ENCODE assay signal across 8 cellular contexts in the genomic region with DNA sequence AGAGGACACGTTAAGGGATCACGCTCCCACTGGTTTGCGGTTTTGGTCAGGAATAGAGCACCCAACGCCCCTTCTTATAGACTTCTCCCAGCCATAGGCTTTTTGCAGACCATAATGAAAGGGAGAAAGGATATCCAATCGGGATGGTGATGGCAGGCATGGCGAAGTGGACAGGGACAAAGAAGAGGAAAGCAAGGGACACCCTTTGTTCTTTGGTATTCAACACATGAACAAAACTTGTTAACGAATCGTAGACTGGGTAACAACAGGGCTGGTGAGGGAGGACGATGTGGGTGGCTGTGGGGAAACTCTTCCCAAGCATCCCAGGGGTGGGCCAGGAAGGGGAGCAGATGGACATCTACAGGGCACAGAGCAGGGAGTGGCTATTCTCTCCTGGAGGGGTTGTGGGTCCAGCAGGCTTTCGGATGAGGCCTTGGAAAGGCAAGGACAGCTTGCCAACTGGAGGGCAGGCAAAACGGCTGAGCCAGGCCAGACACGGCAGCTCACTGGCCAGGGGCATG. TPM values are rescaled to one million over a fixed set of nuclear protein-coding genes. Genes with fewer than 3 reads are reported as not detected.
DNase-seq lines count a peak whose midpoint lies in the region; ATAC-seq and TF ChIP-seq lines count a peak whose summit lies in the region.

No MANE protein-coding gene starts in this region.

- peaks cover 28% of the 10 kb centered on the region; the same call in 1 of the 2 replicates for H3K36me3 ChIP-seq in KMS-11 (ENCODE audit: insufficient read depth)

- H3K27me3 ChIP-seq in KMS-11 (ENCODE audit: insufficient read depth, low read depth), result no peaks in the 10 kb centered on the region

- CTCF ChIA-PET in AG04449 (lab: Yijun Ruan, JAX), result interaction anchor here (0.6 to 8.1 kb wide), 9 partner anchors 9 to 145 kb away, joined by 3 to 135 read pairs (median 3); partner anchors contain the start of gene SLC35B2

- peaks cover 43% of the 10 kb centered on the region for H3K36me3 Mint-ChIP-seq in dendritic cell treated with granulocyte-macrophage colony-stimulating factor and Interleukin-4, amounts not matched to agents 40 ng/mL and 50 ng/mL, for 4 days (ENCODE audit: low read depth)
- peaks cover 5 to 28% (median 12%) of the 10 kb centered on the region in 3 donors for H3K36me3 Mint-ChIP-seq in naive thymus-derived CD8-positive, alpha-beta T cell

- peak overlapping the region; percentile 97 for H3K4me3 Mint-ChIP-seq in dendritic cell treated with granulocyte-macrophage colony-stimulating factor and Interleukin-4, amounts not matched to agents 40 ng/mL and 50 ng/mL, for 4 days
- peak overlapping the region; percentile 90 to 100 (median 98) for H3K4me3 Mint-ChIP-seq in naive thymus-derived CD8-positive, alpha-beta T cell

- peak overlapping the region; percentile 61 for H3K4me2 ChIP-seq in KMS-11

- intact Hi-C loops in dendritic cell treated with granulocyte-macrophage colony-stimulating factor and Interleukin-4, amounts not matched to agents 40 ng/mL and 50 ng/mL, for 4 days (cut with micrococcal nuclease), result no loop called here

- H3K9me3 Mint-ChIP-seq in dendritic cell treated with granulocyte-macrophage colony-stimulating factor and Interleukin-4, amounts not matched to agents 40 ng/mL and 50 ng/mL, for 4 days, result no peaks in the 10 kb centered on the region
- peaks cover 0 to 4% (median 0%) of the 10 kb centered on the region in 9 donors for H3K9me3 Mint-ChIP-seq in naive thymus-derived CD8-positive, alpha-beta T cell

- peak overlapping the region; percentile 98; the same call in 1 of the 2 replicates for H3K9ac ChIP-seq in KMS-11

- H3K4me3 ChIP-seq in AG04449 (ENCODE audit: low read depth, low read length), result peak overlapping the region; percentile 99
- no peak overlapping the region for H3K4me3 ChIP-seq in KMS-11 (IDR thresholded peaks at IDR 0.05; ENCODE audit: insufficient read depth, low read depth, low read length)

- H3K4me1 ChIP-seq in KMS-11 (ENCODE audit: low read depth, poor library complexity, severe bottlenecking), result peaks cover 34% of the 10 kb centered on the region

- no peak overlapping the region for H3K27ac ChIP-seq in KMS-11

- peak overlapping the region; percentile 92 for H3K27ac Mint-ChIP-seq in dendritic cell treated with granulocyte-macrophage colony-stimulating factor and Interleukin-4, amounts not matched to agents 40 ng/mL and 50 ng/mL, for 4 days
- peak overlapping the region; percentile 73 to 100 (median 98) for H3K27ac Mint-ChIP-seq in naive thymus-derived CD8-positive, alpha-beta T cell

- peaks cover 8% of the 10 kb centered on the region for H3K27me3 Mint-ChIP-seq in dendritic cell treated with granulocyte-macrophage colony-stimulating factor and Interleukin-4, amounts not matched to agents 40 ng/mL and 50 ng/mL, for 4 days
- H3K27me3 Mint-ChIP-seq in naive thymus-derived CD8-positive, alpha-beta T cell, result peaks cover 0 to 3% (median 0%) of the 10 kb centered on the region in 5 donors

- peaks cover 31% of the 10 kb centered on the region for H4K20me1 ChIP-seq in KMS-11 (ENCODE audit: insufficient read depth)

- H2AFZ ChIP-seq in KMS-11 (ENCODE audit: low read depth), result peak overlapping the region; percentile 63

- peaks cover 43% of the 10 kb centered on the region for H3K4me1 Mint-ChIP-seq in dendritic cell treated with granulocyte-macrophage colony-stimulating factor and Interleukin-4, amounts not matched to agents 40 ng/mL and 50 ng/mL, for 4 days (ENCODE audit: low read depth)
- H3K4me1 Mint-ChIP-seq in naive thymus-derived CD8-positive, alpha-beta T cell, result peaks cover 28 to 45% (median 38%) of the 10 kb centered on the region in 4 donors

- DNase-seq in AG04449 (ENCODE audit: low read depth, low spot score) (no peak), DMS 273 (lab: John Stamatoyannopoulos, UW; ENCODE audit: unreplicated experiment) (no peak), COR-L47 (lab: John Stamatoyannopoulos, UW) (no peak), HK-2 (ENCODE audit: unreplicated experiment) (no peak)
- DNase-seq in naive thymus-derived CD8-positive, alpha-beta T cell, result no peak
- no peak for DNase-seq in stimulated activated naive CD4-positive, alpha-beta T cell (lab: John Stamatoyannopoulos, UW)

- peaks cover 36% of the 10 kb centered on the region for H3K79me2 ChIP-seq in KMS-11 (ENCODE audit: insufficient read depth, low read depth)

- POLR2A ChIA-PET in AG04449 (lab: Yijun Ruan, JAX), result interaction anchor here (1.0 to 4.4 kb wide), 4 partner anchors 8 to 22 kb away, joined by 3 to 109 read pairs (median 38); partner anchors contain the start of genes SLC29A1 and SLC35B2
- POLR2A ChIA-PET in naive thymus-derived CD8-positive, alpha-beta T cell (lab: Charles Lee), result interaction anchor here (1.0 to 6.1 kb wide), 9 partner anchors 8 to 82 kb away, joined by 3 to 156 read pairs (median 27); partner anchors contain the start of genes SLC29A1 and SLC35B2

- no peak for ATAC-seq in naive thymus-derived CD8-positive, alpha-beta T cell

- TF ChIP-seq CTCF in AG04449 (IDR thresholded peaks at IDR 0.05; ENCODE audit: insufficient read depth, low read length, missing control alignments), result no peak
- no peak for TF ChIP-seq CTCF in KMS-11 (conservative IDR thresholded peaks at IDR 0.05; ENCODE audit: low read depth, low read length)

RNA-seq across cellular contexts. Expression of gene HSP90AB1, which starts 1.4 kb away (rescaled TPM):
- total RNA-seq in naive thymus-derived CD8-positive, alpha-beta T cell, result 100 to 1,000 TPM; 480 to 502 TPM
- polyA plus RNA-seq in naive thymus-derived CD8-positive, alpha-beta T cell, result 100 to 1,000 TPM; 420 to 607 (median 518) TPM

RNA-seq across cellular contexts. Expression of gene SLC35B2, which starts 11.9 kb away (rescaled TPM):
- 10 to 100 TPM; 18.0 to 18.3 TPM for total RNA-seq in naive thymus-derived CD8-positive, alpha-beta T cell
- 10 to 100 TPM; 31.9 to 40.1 (median 39.0) TPM for polyA plus RNA-seq in naive thymus-derived CD8-positive, alpha-beta T cell

RNA-seq across cellular contexts. Expression of gene NFKBIE, which starts 19.9 kb away (rescaled TPM):
- 10 to 100 TPM; 11.4 to 14.4 TPM for total RNA-seq in naive thymus-derived CD8-positive, alpha-beta T cell
- polyA plus RNA-seq in naive thymus-derived CD8-positive, alpha-beta T cell, result 1 to 10 TPM; 2.7 to 4.1 (median 3.6) TPM

RNA-seq across cellular contexts. Expression of gene SLC29A1, which starts 22.1 kb away (rescaled TPM):
- 1 to 10 TPM; 1.3 to 2.3 TPM for total RNA-seq in naive thymus-derived CD8-positive, alpha-beta T cell
- polyA plus RNA-seq in naive thymus-derived CD8-positive, alpha-beta T cell, result 1 to 10 TPM; 2.0 to 2.6 (median 2.5) TPM

RNA-seq across cellular contexts. Expression of gene TMEM151B, which starts 24.8 kb away (rescaled TPM):
- total RNA-seq in naive thymus-derived CD8-positive, alpha-beta T cell, result not detected
- polyA plus RNA-seq in naive thymus-derived CD8-positive, alpha-beta T cell, result not detected
